ENCODE assay signal across 14 cellular contexts in genomic region chr2:98828793-98829371, GRCh38.
DNase-seq lines count a peak whose midpoint lies in the region; ATAC-seq lines count a peak whose summit lies in the region.
"Had no signal": no experiment of that assay in that cellular context is flagged by ENCODE, and none has a peak within 500 bp of the region (broad histone marks: within the 10 kb centered on the region; RNA-seq: fewer than 3 reads in every experiment).

No MANE protein-coding gene starts in this region.

- no peaks in the 10 kb centered on the region for H3K9me3 Mint-ChIP-seq in effector memory CD8-positive, alpha-beta T cell
- H3K9me3 Mint-ChIP-seq: nephron progenitor cell had no signal

- in situ Hi-C loops in ACHN (cut with HindIII; ENCODE audit: low pct_ligation_motif_present, low pct_unique_long_range_greater_than_20kb, low sequenced_read_pairs): no loop called here

- no peaks in the 10 kb centered on the region for H3K27me3 Mint-ChIP-seq in effector memory CD8-positive, alpha-beta T cell

- peak overlapping the region; percentile 83 to 90 for H3K27ac Mint-ChIP-seq in effector memory CD8-positive, alpha-beta T cell
- H3K27ac Mint-ChIP-seq: nephron progenitor cell had no signal

- peaks cover 5% of the 10 kb centered on the region for H3K36me3 Mint-ChIP-seq in effector memory CD8-positive, alpha-beta T cell (ENCODE audit: insufficient read depth)

- peak; percentile 64 for DNase-seq in NCI-H2029 (lab: John Stamatoyannopoulos, UW)
- no peak for DNase-seq in NCI-H2029 treated with DMSO at 0.1 percent for 48 hours (lab: John Stamatoyannopoulos, UW)
- DNase-seq in DMS153 treated with DMSO at 0.1 percent for 48 hours (lab: John Stamatoyannopoulos, UW; ENCODE audit: unreplicated experiment): peak; percentile 5
- peak; percentile 1 for DNase-seq in OCI-M1 (lab: John Stamatoyannopoulos, UW)
- no peak for DNase-seq in effector memory CD8-positive, alpha-beta T cell
- no peak for DNase-seq in NCI-H1930 (lab: John Stamatoyannopoulos, UW)
- DNase-seq in ACHN: no peak
- no peak for DNase-seq in ureter (ENCODE audit: low spot score)
- DNase-seq: activated CD8-positive, alpha-beta memory T cell treated with anti-CD3 and anti-CD28 coated beads, Interleukin-2, amount 50 U/mL, for 48 hours; brain microvascular endothelial cell; left colon; NCI-H1436 treated with DMSO at 0.1 percent for 48 hours; nephron progenitor cell; T1000 had no signal

- H3K4me1 Mint-ChIP-seq in effector memory CD8-positive, alpha-beta T cell (ENCODE audit: low read depth in 2 of 2): peaks cover 53 to 55% of the 10 kb centered on the region in 2 donors

- ATAC-seq in effector memory CD8-positive, alpha-beta T cell (replicated peaks): peak; percentile 66
- ATAC-seq: left colon had no signal

- peak overlapping the region; percentile 42 to 62 for H3K4me3 Mint-ChIP-seq in effector memory CD8-positive, alpha-beta T cell
- H3K4me3 Mint-ChIP-seq: nephron progenitor cell had no signal

Comparison
In these comparisons a context has a peak if more than half of its experiments do, and no peak if none do; other contexts are left out.
1. DNase-seq: peak in NCI-H2029 (single experiment), DMS153 treated with DMSO at 0.1 percent for 48 hours (single experiment) and OCI-M1 (single experiment); none in NCI-H2029 treated with DMSO at 0.1 percent for 48 hours (single experiment), effector memory CD8-positive, alpha-beta T cell (0 of 3), NCI-H1930 (0 of 2), ACHN (single experiment) and ureter (single experiment).